11 cellular contexts compared by ENCODE assay signal in the genomic region with DNA sequence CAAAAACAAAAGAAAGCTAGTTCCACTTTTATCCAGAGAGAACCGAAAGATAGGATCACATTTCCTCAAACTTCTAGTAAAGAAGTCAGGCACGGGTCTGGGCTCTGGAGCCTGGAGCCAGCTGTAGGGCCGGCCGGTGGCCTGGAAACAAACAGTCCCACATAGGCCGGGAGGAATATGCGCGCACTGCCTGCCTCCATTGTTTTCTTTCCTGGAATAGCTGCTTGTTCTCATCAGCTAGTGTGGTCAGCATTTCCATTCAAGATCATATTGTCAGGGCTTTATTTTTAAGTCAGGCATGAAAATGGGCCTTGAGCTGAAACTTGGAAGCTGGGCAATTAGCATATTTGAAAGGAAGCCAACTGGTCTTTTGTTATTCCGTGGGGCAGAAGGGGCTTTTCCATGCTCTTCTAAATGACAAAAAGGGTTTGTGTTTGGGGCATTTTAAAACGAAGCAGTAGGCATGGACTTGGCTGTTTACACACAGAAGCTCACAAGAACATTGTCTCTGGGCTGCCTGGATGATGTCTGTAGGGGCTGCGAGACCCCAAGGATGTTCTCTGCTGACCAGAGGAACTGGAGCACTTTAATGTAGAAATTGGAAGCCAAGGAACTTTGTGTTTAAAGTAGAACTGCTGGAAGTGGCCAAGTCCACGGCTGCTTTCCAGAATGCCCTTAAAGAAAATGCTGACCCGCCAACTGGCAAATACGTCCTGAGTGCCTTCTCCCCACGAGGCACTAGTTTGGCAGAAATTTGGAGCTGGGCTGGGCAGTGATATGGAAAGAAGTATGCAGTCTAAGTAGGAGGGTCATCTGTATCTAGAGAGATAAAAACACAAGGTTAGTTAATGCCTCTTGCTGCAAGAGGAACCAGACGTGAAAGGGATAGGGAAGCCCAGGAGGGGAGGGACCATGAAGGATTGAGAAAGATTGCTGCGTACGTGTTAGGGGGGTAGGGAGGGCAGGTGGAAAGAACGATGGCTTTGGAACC. TPM values are rescaled to one million over a fixed set of nuclear protein-coding genes. Genes with fewer than 3 reads are reported as not detected.
DNase-seq lines count a peak whose midpoint lies in the region; ATAC-seq lines count a peak whose summit lies in the region.
"Had no signal": no experiment of that assay in that cellular context is flagged by ENCODE, and none has a peak within 500 bp of the region (broad histone marks: within the 10 kb centered on the region; RNA-seq: fewer than 3 reads in every experiment).

No MANE protein-coding gene starts in this region.

- no peaks in the 10 kb centered on the region for H3K36me3 ChIP-seq in HAP-1 (replicated peaks)

- H3K27me3 ChIP-seq in HAP-1 (ENCODE audit: low read depth) (no peaks in the 10 kb centered on the region; the same call in 1 of the 2 replicates), right cardiac atrium (ENCODE audit: control insufficient read depth, insufficient read depth) (no peaks in the 10 kb centered on the region)

- DNase-seq in HAP-1 (ENCODE audit: low spot score in 2 of 2): peak; percentile 76 to 89
- peak; percentile 15 to 94 (median 79) for DNase-seq in amygdala (lab: John Stamatoyannopoulos, UW)
- DNase-seq in right cardiac atrium: peak; percentile 50 to 71 (median 61)
- DNase-seq in pulmonary artery endothelial cell (ENCODE audit: low read depth, low spot score): peak; percentile 43
- DNase-seq in activated CD8-positive, alpha-beta memory T cell treated with anti-CD3 and anti-CD28 coated beads, Interleukin-2, amount 50 U/mL, for 48 hours: no peak
- DNase-seq: activated T-cell treated with anti-CD3 and anti-CD28 coated beads, Interleukin-2, amount 50 U/mL, for 1 hour; DMS153; NCI-H1105 treated with DMSO at 0.1 percent for 48 hours had no signal

- in situ Hi-C loops in HAP-1 (cut with MboI; ENCODE audit: low sequenced_read_pairs): no loop called here

- H3K4me1 ChIP-seq in HAP-1 (peaks cover 8% of the 10 kb centered on the region), right cardiac atrium (ENCODE audit: control insufficient read depth, insufficient read depth, low read length) (peaks cover 8% of the 10 kb centered on the region)

- H3K4me3 ChIP-seq in HAP-1 (no peak overlapping the region), right cardiac atrium (ENCODE audit: low read length) (no peak overlapping the region)

- WGBS in right cardiac atrium: 33% methylated on average over 18 of the region's 18 CpGs

- intact Hi-C loops in right cardiac atrium (cut with DNase I): no loop called here

- H3K9me3 ChIP-seq in HAP-1 (no peaks in the 10 kb centered on the region), right cardiac atrium (ENCODE audit: control insufficient read depth, low read length) (no peaks in the 10 kb centered on the region)

- peak overlapping the region; percentile 22 for H3K27ac ChIP-seq in right cardiac atrium (ENCODE audit: low read length)

- ATAC-seq in right cardiac atrium (peak; percentile 83 to 97), HG03469 (IDR thresholded peaks at IDR 0.05; ENCODE audit: unreplicated experiment) (no peak), HG03521 (IDR thresholded peaks at IDR 0.05; ENCODE audit: unreplicated experiment) (no peak), GM19351 (IDR thresholded peaks at IDR 0.05; ENCODE audit: unreplicated experiment) (no peak)

RNA-seq across cellular contexts. Expression of a gene that starts 59.0 kb away (rescaled TPM):
- total RNA-seq in right cardiac atrium (1 to 10 TPM in 1 of 4 donors, under 1 TPM in 3; 0.50 to 1.1 (median 0.62) TPM), pulmonary artery endothelial cell (0.66 and 1.3 TPM in 2 replicates)
- polyA plus RNA-seq in right cardiac atrium: 0.45 TPM

Comparison
In these comparisons a context has a peak if more than half of its experiments do, and no peak if none do; other contexts are left out.
1. ATAC-seq: peak in right cardiac atrium (2 of 2); none in HG03469 (single experiment), HG03521 (single experiment) and GM19351 (single experiment).